Comparison of ENCODE assay signal across 8 cellular contexts in genomic region chr12:120228291-120229070, GRCh38. TPM values are rescaled to one million over a fixed set of nuclear protein-coding genes. Genes with fewer than 3 reads are reported as not detected.
DNase-seq lines count a peak whose midpoint lies in the region; ATAC-seq and TF ChIP-seq lines count a peak whose summit lies in the region.

No MANE protein-coding gene starts in this region.

- peak overlapping the region; percentile 93 for H3K27ac Mint-ChIP-seq in T-helper 17 cell

- peaks cover 52% of the 10 kb centered on the region for H3K4me1 Mint-ChIP-seq in T-helper 17 cell

- H3K27ac ChIP-seq in psoas muscle (peak overlapping the region; percentile 99), urinary bladder (ENCODE audit: low read depth) (peak overlapping the region; percentile 52)

- no peaks in the 10 kb centered on the region for H3K27me3 Mint-ChIP-seq in T-helper 17 cell

- ATAC-seq in HG02610 (IDR thresholded peaks at IDR 0.05; ENCODE audit: unreplicated experiment) (peak; percentile 52), T-helper 17 cell (peak; percentile 82), left ventricle myocardium superior (peak; percentile 63), psoas muscle (peak; percentile 54 to 67 (median 62))

- peaks cover 83% of the 10 kb centered on the region for H3K4me1 ChIP-seq in psoas muscle
- peaks cover 6% of the 10 kb centered on the region for H3K4me1 ChIP-seq in urinary bladder (ENCODE audit: insufficient read depth)

- H3K27me3 ChIP-seq in psoas muscle (ENCODE audit: insufficient read depth in 3 of 3, low read length in 2 of 3) = no peaks in the 10 kb centered on the region

- peak overlapping the region; percentile 85 for H3K4me3 Mint-ChIP-seq in T-helper 17 cell

- WGBS in psoas muscle, 3 donors = 14 to 20% (median 15%) methylated on average over 23 of the region's 23 CpGs
- 15% methylated on average over 23 of the region's 23 CpGs for WGBS in urinary bladder

- peak; percentile 87 for DNase-seq in ELR (ENCODE audit: low read depth)
- DNase-seq in NCI-H146 treated with DMSO at 0.1 percent for 48 hours (lab: John Stamatoyannopoulos, UW; ENCODE audit: unreplicated experiment) = peak; percentile 64
- peak; percentile 77 to 86 (median 77) for DNase-seq in T-helper 17 cell
- peak in 55 of 56 donors; percentile 17 to 87 (median 69) for DNase-seq in amygdala (lab: John Stamatoyannopoulos, UW)
- DNase-seq in left ventricle myocardium superior = peak; percentile 91
- DNase-seq in psoas muscle = peak; percentile 89 to 95

- intact Hi-C loops in left ventricle myocardium superior (cut with micrococcal nuclease) = no loop called here
- intact Hi-C loops in psoas muscle (cut with DNase I) = loop anchor here in 1 of 2 donors (1.0 kb wide), 1 partner anchor 37 kb away; the partner anchor contains the start of gene PXN

- H3K36me3 Mint-ChIP-seq in T-helper 17 cell (ENCODE audit: low read depth) = no peaks in the 10 kb centered on the region

- TF ChIP-seq CTCF in psoas muscle (IDR thresholded peaks at IDR 0.05) = peak; percentile 93

- peaks cover 0 to 15% of the 10 kb centered on the region in 2 donors for H3K36me3 ChIP-seq in psoas muscle (ENCODE audit: insufficient read depth in 1 of 2, low read depth in 1 of 2)
- H3K36me3 ChIP-seq in urinary bladder (ENCODE audit: insufficient read depth) = no peaks in the 10 kb centered on the region

- H3K4me3 ChIP-seq in psoas muscle = peak overlapping the region; percentile 52
- H3K4me3 ChIP-seq in urinary bladder (ENCODE audit: low read depth, low read length) = no peak overlapping the region

- H3K9me3 ChIP-seq in T-helper 17 cell (ENCODE audit: control insufficient read depth, low read length, poor library complexity, severe bottlenecking) (no peaks in the 10 kb centered on the region), psoas muscle (no peaks in the 10 kb centered on the region)

RNA-seq across cellular contexts. Expression of gene RPLP0, which starts 27.6 kb away (rescaled TPM):
- total RNA-seq in T-helper 17 cell (1,000 to 10,000 TPM; 2,187 to 2,381 TPM), left ventricle myocardium superior (674 TPM), psoas muscle (1,000 to 10,000 TPM in 3 of 4 donors, 100 to 1,000 TPM in 1; 662 to 1,479 (median 1,333) TPM), urinary bladder (1,987 TPM)
- polyA plus RNA-seq in psoas muscle (1,000 to 10,000 TPM; 2,571 to 2,845 (median 2,673) TPM), urinary bladder (3,611 TPM)

RNA-seq across cellular contexts. Expression of gene GCN1, which starts 34.0 kb away (rescaled TPM):
- total RNA-seq in T-helper 17 cell = 100 to 1,000 TPM; 150 to 163 TPM
- 33.3 TPM for total RNA-seq in left ventricle myocardium superior
- 10 to 100 TPM; 63.1 to 80.9 (median 68.6) TPM for total RNA-seq in psoas muscle
- 10 to 100 TPM; 19.6 to 55.7 (median 43.2) TPM for polyA plus RNA-seq in psoas muscle
- total RNA-seq in urinary bladder = 76.9 TPM
- polyA plus RNA-seq in urinary bladder = 30.4 TPM

RNA-seq across cellular contexts. Expression of gene PXN, which starts 37.0 kb away (rescaled TPM):
- 100 to 1,000 TPM; 155 to 190 TPM for total RNA-seq in T-helper 17 cell
- 65.9 TPM for total RNA-seq in left ventricle myocardium superior
- 100 to 1,000 TPM in 2 of 4 donors, 10 to 100 TPM in 2; 67.6 to 166 (median 106) TPM for total RNA-seq in psoas muscle
- polyA plus RNA-seq in psoas muscle = 100 to 1,000 TPM in 1 of 3 donors, 10 to 100 TPM in 2; 64.7 to 147 (median 96.2) TPM
- 32.4 TPM for total RNA-seq in urinary bladder
- polyA plus RNA-seq in urinary bladder = 111 TPM
